ENCODE assay signal across 9 cellular contexts in the genomic region with DNA sequence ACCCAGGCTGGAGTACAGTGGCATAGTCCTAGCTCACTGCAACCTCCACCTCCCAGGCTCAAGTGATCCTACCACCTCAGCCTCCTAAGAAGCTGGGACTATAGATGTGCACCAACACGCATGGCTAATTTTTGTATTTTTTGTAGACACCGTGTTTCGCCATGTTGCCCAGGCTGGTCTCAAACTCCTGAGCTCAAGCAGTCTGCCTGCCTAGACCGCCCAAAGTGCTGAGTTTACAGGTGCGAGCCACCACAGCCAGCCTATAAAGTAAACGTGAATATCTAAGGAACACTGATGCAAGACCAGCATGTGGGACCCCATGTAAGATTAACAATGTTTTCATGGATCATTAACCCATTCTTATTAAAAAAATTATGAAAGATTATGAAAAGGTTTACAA. TPM values are rescaled to one million over a fixed set of nuclear protein-coding genes. Genes with fewer than 3 reads are reported as not detected.
"Had no signal": no experiment of that assay in that cellular context is flagged by ENCODE, and none has a peak within 500 bp of the region (broad histone marks: within the 10 kb centered on the region; RNA-seq: fewer than 3 reads in every experiment).

No MANE protein-coding gene starts in this region.

- DNase-seq: H7, KBM-7 had no signal

- H3K27ac Mint-ChIP-seq: GM23338, IgD-negative memory B cell had no signal

- H3K27me3 Mint-ChIP-seq: IgD-negative memory B cell had no signal

- H3K4me3 ChIP-seq: GM23338, HAP-1 had no signal

- H3K36me3 ChIP-seq: HAP-1 had no signal

- H3K9me3 Mint-ChIP-seq: IgD-negative memory B cell had no signal

- H3K4me3 Mint-ChIP-seq: IgD-negative memory B cell had no signal

- H3K27ac ChIP-seq: HL-60, KMS-11 had no signal

- H3K9ac ChIP-seq: KMS-11 had no signal

- H3K9me3 ChIP-seq: HAP-1 had no signal

- ATAC-seq: GM23338, HCT116, HepG2 had no signal

RNA-seq across cellular contexts. Expression of a gene that starts 15.9 kb away (rescaled TPM):
- polyA plus RNA-seq: GM23338 had no signal
